ENCODE assay signal across 17 cellular contexts in the genomic region with DNA sequence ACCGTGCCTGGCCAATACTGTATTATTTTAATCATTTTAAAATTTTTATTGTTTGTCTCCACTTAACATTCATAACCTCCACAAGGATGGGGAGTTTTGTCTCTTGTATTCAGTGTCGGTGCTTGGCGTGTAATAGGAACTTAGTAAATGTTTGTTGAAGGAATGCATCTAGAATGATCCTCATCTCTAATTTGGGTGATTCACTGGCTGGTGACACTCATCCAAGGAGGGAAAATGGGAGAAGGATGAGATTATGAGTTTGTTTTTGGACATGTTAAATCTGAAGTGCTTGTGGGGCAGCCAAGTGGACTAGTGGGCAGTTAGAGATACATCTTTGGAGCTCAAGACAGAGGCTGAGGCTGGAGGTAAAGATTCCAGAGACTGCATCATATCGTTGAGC. TPM values are rescaled to one million over a fixed set of nuclear protein-coding genes. Genes with fewer than 3 reads are reported as not detected.
A peak's percentile ranks its signal among the peaks of the same experiment; 100 is the strongest.
DNase-seq lines count a peak whose midpoint lies in the region; ATAC-seq and TF ChIP-seq lines count a peak whose summit lies in the region.
"Had no signal": no experiment of that assay in that cellular context is flagged by ENCODE, and none has a peak within 500 bp of the region (broad histone marks: within the 10 kb centered on the region; RNA-seq: fewer than 3 reads in every experiment).

No MANE protein-coding gene starts in this region.

- peaks cover 22% of the 10 kb centered on the region for H3K4me1 ChIP-seq in PC-3 (ENCODE audit: insufficient read depth, low read length)
- H3K4me1 ChIP-seq in gastroesophageal sphincter: peaks cover 0 to 92% (median 48%) of the 10 kb centered on the region in 3 donors
- H3K4me1 ChIP-seq in stomach: peaks cover 42 to 92% (median 78%) of the 10 kb centered on the region in 4 donors

- H3K4me2 ChIP-seq in PC-3 (ENCODE audit: low read length): no peak overlapping the region

- ATAC-seq in PC-3 (peak; percentile 14), gastroesophageal sphincter (no peak), HG02885 (IDR thresholded peaks at IDR 0.05; ENCODE audit: poor library complexity, unreplicated experiment) (no peak)
- ATAC-seq: heart left ventricle, pancreas had no signal

- peaks cover 99% of the 10 kb centered on the region for H3K79me2 ChIP-seq in PC-3 (ENCODE audit: low read length)

- H3K4me3 ChIP-seq in PC-3 (ENCODE audit: low read length) (no peak overlapping the region), gastroesophageal sphincter (no peak overlapping the region), stomach (no peak overlapping the region)
- H3K4me3 ChIP-seq: heart left ventricle, pancreas, spleen had no signal

- H3K9me3 Mint-ChIP-seq in activated CD4-positive, alpha-beta memory T cell treated with anti-CD3 and anti-CD28 coated beads, Interleukin-2, amount 10 ng/mL, durations not matched to agents 7 days and 5 days: no peaks in the 10 kb centered on the region
- no peaks in the 10 kb centered on the region for H3K9me3 Mint-ChIP-seq in activated CD4-positive, alpha-beta memory T cell treated with anti-CD3 and anti-CD28 coated beads for 36 hours

- H3K9ac ChIP-seq in PC-3 (ENCODE audit: low read length): no peak overlapping the region

- H3K27me3 ChIP-seq in PC-3 (ENCODE audit: low read length) (no peaks in the 10 kb centered on the region), gastroesophageal sphincter (no peaks in the 10 kb centered on the region), stomach (no peaks in the 10 kb centered on the region)
- H3K27me3 ChIP-seq: heart left ventricle, pancreas, spleen had no signal

- no peak for TF ChIP-seq CTCF in PC-3 (conservative IDR thresholded peaks at IDR 0.05; ENCODE audit: low read depth, low read length)
- no peak for TF ChIP-seq CTCF in gastroesophageal sphincter (IDR thresholded peaks at IDR 0.05)
- no peak for TF ChIP-seq CTCF in stomach (IDR thresholded peaks at IDR 0.05)

- peaks cover 81% of the 10 kb centered on the region for H4K20me1 ChIP-seq in PC-3 (ENCODE audit: low read length)

- CTCF ChIA-PET in activated CD4-positive, alpha-beta memory T cell treated with anti-CD3 and anti-CD28 coated beads, Interleukin-2, amount 10 ng/mL, durations not matched to agents 7 days and 5 days (lab: Charles Lee): no interaction called here
- CTCF ChIA-PET in activated CD4-positive, alpha-beta memory T cell treated with anti-CD3 and anti-CD28 coated beads for 36 hours (lab: Charles Lee): interaction anchor here (0.6 kb wide), 1 partner anchor 859 kb away, joined by 3 read pairs; no protein-coding TSS in a partner anchor
- CTCF ChIA-PET in PC-3 (lab: Charles Lee): no interaction called here

- 38 to 67% methylated on average over 3 to 4 of the region's 4 CpGs for WGBS in gastroesophageal sphincter (ENCODE audit: low coverage in 1 of 2), 2 donors
- 73 to 87% (median 75%) methylated on average over 4 of the region's 4 CpGs for WGBS in stomach, 5 donors

- H3K4me1 Mint-ChIP-seq in activated CD4-positive, alpha-beta memory T cell treated with anti-CD3 and anti-CD28 coated beads, Interleukin-2, amount 10 ng/mL, durations not matched to agents 7 days and 5 days: peaks cover 54% of the 10 kb centered on the region
- H3K4me1 Mint-ChIP-seq in activated CD4-positive, alpha-beta memory T cell treated with anti-CD3 and anti-CD28 coated beads for 36 hours (ENCODE audit: low read depth): peaks cover 58% of the 10 kb centered on the region

- no peaks in the 10 kb centered on the region for H3K9me3 ChIP-seq in PC-3 (ENCODE audit: low read length)
- no peaks in the 10 kb centered on the region for H3K9me3 ChIP-seq in gastroesophageal sphincter
- H3K9me3 ChIP-seq in stomach: no peaks in the 10 kb centered on the region
- H3K9me3 ChIP-seq: pancreas, spleen had no signal

- peak overlapping the region; percentile 38 for H3K27ac Mint-ChIP-seq in activated CD4-positive, alpha-beta memory T cell treated with anti-CD3 and anti-CD28 coated beads, Interleukin-2, amount 10 ng/mL, durations not matched to agents 7 days and 5 days
- H3K27ac Mint-ChIP-seq in activated CD4-positive, alpha-beta memory T cell treated with anti-CD3 and anti-CD28 coated beads for 36 hours: no peak overlapping the region

- no peaks in the 10 kb centered on the region for H3K9me2 ChIP-seq in PC-3 (replicated peaks; ENCODE audit: low read length)

- H3K27me3 Mint-ChIP-seq in activated CD4-positive, alpha-beta memory T cell treated with anti-CD3 and anti-CD28 coated beads, Interleukin-2, amount 10 ng/mL, durations not matched to agents 7 days and 5 days: no peaks in the 10 kb centered on the region
- H3K27me3 Mint-ChIP-seq in activated CD4-positive, alpha-beta memory T cell treated with anti-CD3 and anti-CD28 coated beads for 36 hours: no peaks in the 10 kb centered on the region

- H3F3A ChIP-seq in PC-3 (ENCODE audit: low read length, unreplicated experiment): peaks cover 4% of the 10 kb centered on the region

- POLR2A ChIA-PET in activated CD4-positive, alpha-beta memory T cell treated with anti-CD3 and anti-CD28 coated beads, Interleukin-2, amount 10 ng/mL, durations not matched to agents 7 days and 5 days (lab: Charles Lee): no interaction called here
- POLR2A ChIA-PET in activated CD4-positive, alpha-beta memory T cell treated with anti-CD3 and anti-CD28 coated beads for 36 hours (lab: Charles Lee): interaction anchor here (1.4 kb wide), 1 partner anchor 72 kb away, joined by 3 read pairs; the partner anchor contains the start of gene BAG5
- POLR2A ChIA-PET in PC-3 (lab: Charles Lee; ENCODE audit: unreplicated experiment): interaction anchor here (0.7 kb wide), 1 partner anchor 96 kb away, joined by 3 read pairs; no protein-coding TSS in a partner anchor

- peaks cover 19% of the 10 kb centered on the region for H3K36me3 ChIP-seq in PC-3 (ENCODE audit: low read depth, low read length)
- peaks cover 0 to 16% of the 10 kb centered on the region in 2 donors for H3K36me3 ChIP-seq in gastroesophageal sphincter
- H3K36me3 ChIP-seq in stomach: peaks cover 0 to 39% (median 3%) of the 10 kb centered on the region in 4 donors
- H3K36me3 ChIP-seq: pancreas had no signal

- TF ChIP-seq EP300 in gastroesophageal sphincter (IDR thresholded peaks at IDR 0.05) (no peak), stomach (IDR thresholded peaks at IDR 0.05) (no peak)

- H3K36me3 Mint-ChIP-seq in activated CD4-positive, alpha-beta memory T cell treated with anti-CD3 and anti-CD28 coated beads, Interleukin-2, amount 10 ng/mL, durations not matched to agents 7 days and 5 days (ENCODE audit: low read depth): peaks cover 39% of the 10 kb centered on the region
- peaks cover 12% of the 10 kb centered on the region for H3K36me3 Mint-ChIP-seq in activated CD4-positive, alpha-beta memory T cell treated with anti-CD3 and anti-CD28 coated beads for 36 hours

- BruUV-seq in PC-3 (replicated peaks; lab: Mats Ljungman, UMichigan): no TSS peak

- no peak for DNase-seq in activated CD4-positive, alpha-beta memory T cell treated with anti-CD3 and anti-CD28 coated beads, Interleukin-2, amount 10 ng/mL, durations not matched to agents 7 days and 5 days
- DNase-seq in activated CD4-positive, alpha-beta memory T cell treated with anti-CD3 and anti-CD28 coated beads for 36 hours: no peak
- DNase-seq in PC-3 (peak; percentile 16), stomach (no peak), NCI-H446 treated with DMSO at 0.1 percent for 48 hours (lab: John Stamatoyannopoulos, UW) (no peak)
- DNase-seq in stimulated activated CD4-positive, alpha-beta T cell treated with anti-CD3 and anti-CD28 coated beads, Interleukin-4, amount 100 ng/mL, for 24 hours: no peak
- DNase-seq: activated CD4-positive, CD25-positive, alpha-beta regulatory T cell; Calu3; heart left ventricle; midbrain; NCI-H1694; NCI-H510A treated with DMSO at 0.1 percent for 48 hours; pancreas; spleen; substantia nigra had no signal

- TF ChIP-seq POLR2A in gastroesophageal sphincter (IDR thresholded peaks at IDR 0.05) (no peak), stomach (IDR thresholded peaks at IDR 0.05) (no peak)

- H3K4me3 Mint-ChIP-seq in activated CD4-positive, alpha-beta memory T cell treated with anti-CD3 and anti-CD28 coated beads, Interleukin-2, amount 10 ng/mL, durations not matched to agents 7 days and 5 days: no peak overlapping the region
- H3K4me3 Mint-ChIP-seq in activated CD4-positive, alpha-beta memory T cell treated with anti-CD3 and anti-CD28 coated beads for 36 hours: no peak overlapping the region

- intact Hi-C loops in activated CD4-positive, alpha-beta memory T cell treated with anti-CD3 and anti-CD28 coated beads for 36 hours (cut with micrococcal nuclease): no loop called here
- intact Hi-C loops in PC-3 (cut with micrococcal nuclease) (no loop called here), stomach (cut with DNase I; ENCODE audit: low total_unique reads) (no loop called here)

- H3K27ac ChIP-seq in PC-3 (ENCODE audit: low read length) (no peak overlapping the region), gastroesophageal sphincter (peak overlapping the region in 3 of 4 donors; percentile 4 to 38 (median 24)), stomach (peak overlapping the region in 3 of 5 donors; percentile 9 to 51 (median 46))
- H3K27ac ChIP-seq: heart left ventricle, pancreas had no signal

- no peak overlapping the region for H2AFZ ChIP-seq in PC-3 (ENCODE audit: low read length)

RNA-seq across cellular contexts. Expression of gene KLC1, which starts 5.1 kb away (rescaled TPM):
- total RNA-seq in activated CD4-positive, alpha-beta memory T cell treated with anti-CD3 and anti-CD28 coated beads, Interleukin-2, amount 10 ng/mL, durations not matched to agents 7 days and 5 days: 100 to 1,000 TPM; 152 to 160 TPM
- total RNA-seq in activated CD4-positive, alpha-beta memory T cell treated with anti-CD3 and anti-CD28 coated beads for 36 hours: 100 to 1,000 TPM; 119 to 130 TPM
- total RNA-seq in PC-3 (2014; rRNA removed) (306 and 466 TPM in 2 replicates), gastroesophageal sphincter (100 to 1,000 TPM; 275 to 390 (median 339) TPM), stomach (100 to 1,000 TPM in 4 of 5 donors, 10 to 100 TPM in 1; 76.4 to 522 (median 201) TPM)
- polyA plus RNA-seq in stomach: 10 to 100 TPM; 56.5 to 90.3 (median 61.8) TPM
